ENCODE assay signal across 9 cellular contexts in the genomic region with DNA sequence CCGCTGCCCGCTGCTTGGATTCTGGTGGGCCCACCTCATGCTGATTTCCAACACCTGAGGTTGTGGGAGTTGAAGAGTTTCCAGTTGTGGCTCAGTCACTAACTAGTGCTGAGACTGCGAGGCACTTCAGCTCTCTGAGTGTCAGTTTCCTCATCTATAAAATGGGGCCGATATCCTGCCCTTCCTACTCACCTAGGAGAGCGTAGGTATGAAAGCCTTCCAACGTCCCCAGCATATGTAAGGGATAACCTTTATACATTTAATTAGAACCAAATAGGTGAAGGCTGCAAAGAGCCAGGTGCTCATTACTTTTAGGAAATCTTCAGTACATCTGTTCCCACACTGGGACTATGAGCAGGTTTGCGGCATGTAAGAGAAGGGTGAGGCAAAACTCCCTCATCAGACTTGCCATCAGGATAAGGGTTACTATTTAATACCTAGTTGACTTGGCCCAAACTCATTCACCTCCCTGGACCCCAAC. TPM values are rescaled to one million over a fixed set of nuclear protein-coding genes. Genes with fewer than 3 reads are reported as not detected.
DNase-seq lines count a peak whose midpoint lies in the region; ATAC-seq and TF ChIP-seq lines count a peak whose summit lies in the region.
"Had no signal": no experiment of that assay in that cellular context is flagged by ENCODE, and none has a peak within 500 bp of the region (broad histone marks: within the 10 kb centered on the region; RNA-seq: fewer than 3 reads in every experiment).

No MANE protein-coding gene starts in this region.

- H3K4me3 ChIP-seq in DND-41 (ENCODE audit: low read depth in 1 of 2, low read length in 2 of 2): peak overlapping the region; percentile 66 to 97
- peak overlapping the region; percentile 72 to 79 for H3K4me3 ChIP-seq in Panc1 (ENCODE audit: low read depth in 2 of 2, low read length in 2 of 2)
- peak overlapping the region; percentile 69 for H3K4me3 ChIP-seq in esophagus (ENCODE audit: low read depth in 1 of 2, low read length in 2 of 2)
- H3K4me3 ChIP-seq in trophoblast cell (ENCODE audit: low read depth, low read length): no peak overlapping the region

- in situ Hi-C loops in Panc1 (cut with HindIII; ENCODE audit: low pct_unique_long_range_greater_than_20kb, low sequenced_read_pairs): no loop called here

- peaks cover 14% of the 10 kb centered on the region; the same call in 1 of the 2 replicates for H4K20me1 ChIP-seq in DND-41 (ENCODE audit: insufficient read depth, low read length)

- peak overlapping the region; percentile 93 for H3K9ac ChIP-seq in DND-41 (ENCODE audit: low read depth, low read length)
- no peak overlapping the region for H3K9ac ChIP-seq in trophoblast cell (ENCODE audit: low read length)

- peak overlapping the region; percentile 90 for H4K8ac ChIP-seq in trophoblast cell (ENCODE audit: low read depth, low read length)

- peak overlapping the region; percentile 3 for H4K91ac ChIP-seq in trophoblast cell (ENCODE audit: low read depth, low read length)

- H3K4me2 ChIP-seq in DND-41 (ENCODE audit: insufficient read depth, low read length) (peak overlapping the region; percentile 89), trophoblast cell (ENCODE audit: low read length) (peak overlapping the region; percentile 98)

- H3K4me1 ChIP-seq in DND-41 (ENCODE audit: insufficient read depth, low read length) (peaks cover 40% of the 10 kb centered on the region), Panc1 (ENCODE audit: control insufficient read depth, insufficient read depth, low read length) (0 out of 2 replicates have a peak, but pooled peaks cover 2% of the 10 kb centered on the region), esophagus (ENCODE audit: control insufficient read depth in 2 of 2, insufficient read depth in 2 of 2, low read length in 1 of 2) (no peaks in the 10 kb centered on the region), trophoblast cell (ENCODE audit: control insufficient read depth in 1 of 2, insufficient read depth in 2 of 2, low read length in 2 of 2) (peaks cover 4 to 7% of the 10 kb centered on the region in 2 experiments)

- no peaks in the 10 kb centered on the region for H3K27me3 ChIP-seq in DND-41 (ENCODE audit: insufficient read depth, low read length, poor library complexity)
- no peaks in the 10 kb centered on the region for H3K27me3 ChIP-seq in Panc1 (ENCODE audit: control insufficient read depth, insufficient read depth, low read length)
- H3K27me3 ChIP-seq in esophagus (ENCODE audit: control insufficient read depth in 1 of 2, insufficient read depth in 2 of 2, low read length in 2 of 2): no peaks in the 10 kb centered on the region
- H3K27me3 ChIP-seq in trophoblast cell (ENCODE audit: insufficient read depth, low read length): no peaks in the 10 kb centered on the region

- H3K79me1 ChIP-seq in trophoblast cell (ENCODE audit: low read length): peaks cover 3% of the 10 kb centered on the region

- H4K12ac ChIP-seq in trophoblast cell (ENCODE audit: low read depth, low read length): peak overlapping the region; percentile 81

- no peak overlapping the region for H2BK120ac ChIP-seq in trophoblast cell (ENCODE audit: insufficient read depth, low read length, poor library complexity)

- CTCF ChIA-PET in Panc1 (lab: Charles Lee): no interaction called here

- no peak for ATAC-seq in DND-41 (ENCODE audit: insufficient read depth, low read depth)
- ATAC-seq in Panc1: no peak

- intact Hi-C loops in Panc1 (cut with micrococcal nuclease; ENCODE audit: unreplicated experiment): no loop called here

- POLR2A ChIA-PET in Panc1 (lab: Charles Lee): no interaction called here

- H2AK5ac ChIP-seq in trophoblast cell (ENCODE audit: low read length): no peak overlapping the region

- H3K18ac ChIP-seq in trophoblast cell (ENCODE audit: low read length): no peak overlapping the region

- H3K36me3 ChIP-seq in DND-41 (ENCODE audit: insufficient read depth, low read length) (peaks cover 36% of the 10 kb centered on the region), Panc1 (ENCODE audit: control insufficient read depth, insufficient read depth, low read length) (peaks cover 5% of the 10 kb centered on the region), esophagus (ENCODE audit: control insufficient read depth in 2 of 2, insufficient read depth in 2 of 2, low read length in 1 of 2) (no peaks in the 10 kb centered on the region), trophoblast cell (ENCODE audit: control insufficient read depth in 1 of 2, insufficient read depth in 2 of 2, low read length in 2 of 2) (no peaks in the 10 kb centered on the region)

- no peak overlapping the region for H3K14ac ChIP-seq in trophoblast cell (ENCODE audit: low read length)

- H3K79me2 ChIP-seq in DND-41 (ENCODE audit: insufficient read depth, low read length) (peaks cover 47% of the 10 kb centered on the region), trophoblast cell (ENCODE audit: control insufficient read depth, insufficient read depth, low read length, poor library complexity) (peaks cover 9% of the 10 kb centered on the region)

- H2BK5ac ChIP-seq in trophoblast cell (ENCODE audit: low read depth, low read length, poor library complexity): no peak overlapping the region

- H2AFZ ChIP-seq in DND-41 (ENCODE audit: low read depth, low read length): peak overlapping the region; percentile 88
- H2AFZ ChIP-seq in trophoblast cell (ENCODE audit: insufficient read depth, low read length, poor library complexity): no peak overlapping the region

- DNase-seq in DND-41 (no peak), Panc1 (ENCODE audit: low read depth, low spot score) (no peak), trophoblast cell (no peak), kidney glomerular epithelial cell (lab: John Stamatoyannopoulos, UW) (no peak), NCI-H2107 (lab: John Stamatoyannopoulos, UW) (no peak)
- DNase-seq in stimulated activated naive CD4-positive, alpha-beta T cell (lab: John Stamatoyannopoulos, UW): no peak
- no peak for DNase-seq in effector CD4-positive, alpha-beta T cell

- no peak overlapping the region for H3K4ac ChIP-seq in trophoblast cell (ENCODE audit: low read depth, low read length)

- TF ChIP-seq CTCF in DND-41 (IDR thresholded peaks at IDR 0.05; ENCODE audit: borderline replicate concordance, extremely low read depth, low read length, poor library complexity, severe bottlenecking): no peak
- no peak for TF ChIP-seq CTCF in Panc1 (IDR thresholded peaks at IDR 0.05)

- 60 to 69% methylated on average over 7 of the region's 7 CpGs for WGBS in esophagus, 2 donors
- no CpG with 5 or more reads among the region's 7 CpGs for WGBS in trophoblast cell (ENCODE audit: extremely low coverage, insufficient coverage, insufficient read length)

- H3K27ac ChIP-seq in DND-41 (ENCODE audit: low read length): peak overlapping the region; percentile 95
- peak overlapping the region; percentile 95 for H3K27ac ChIP-seq in Panc1 (ENCODE audit: low read length)
- H3K27ac ChIP-seq in esophagus (ENCODE audit: low read depth in 2 of 2, low read length in 1 of 2): no peak overlapping the region
- H3K27ac ChIP-seq in trophoblast cell (ENCODE audit: low read depth, low read length): no peak overlapping the region

- H3K9me3 ChIP-seq in DND-41 (ENCODE audit: insufficient read depth, low read length, severe bottlenecking): no peaks in the 10 kb centered on the region
- no peaks in the 10 kb centered on the region for H3K9me3 ChIP-seq in Panc1 (ENCODE audit: control insufficient read depth, insufficient read depth, low read depth, low read length)
- no peaks in the 10 kb centered on the region for H3K9me3 ChIP-seq in esophagus (ENCODE audit: control insufficient read depth in 2 of 2, insufficient read depth in 1 of 2, low read depth in 1 of 2, low read length in 1 of 2)
- no peaks in the 10 kb centered on the region for H3K9me3 ChIP-seq in trophoblast cell (ENCODE audit: insufficient read depth, low read depth, low read length)

- BruUV-seq in Panc1 (replicated peaks; lab: Mats Ljungman, UMichigan): no TSS peak

- H2BK12ac ChIP-seq in trophoblast cell (ENCODE audit: low read length): no peak overlapping the region

- H3K23ac ChIP-seq in trophoblast cell (ENCODE audit: low read length): no peak overlapping the region

RNA-seq across cellular contexts. Expression of a gene that starts 0.8 kb away (rescaled TPM):
- total RNA-seq in Panc1 (2021; ENCODE audit: unreplicated experiment): 31.3 TPM
- 12.2 TPM for polyA plus RNA-seq in Panc1 (2012; ENCODE audit: insufficient read length)
- polyA plus RNA-seq in esophagus: 1 to 10 TPM; 4.3 to 7.3 TPM
- polyA plus RNA-seq in trophoblast cell (2013): 11.4 and 12.1 TPM in 2 replicates

RNA-seq across cellular contexts. Expression of a gene that starts 19.7 kb away (rescaled TPM):
- 9.5 TPM for total RNA-seq in Panc1 (2021; ENCODE audit: unreplicated experiment)
- 18.2 TPM for polyA plus RNA-seq in Panc1 (2012; ENCODE audit: insufficient read length)
- under 1 TPM; 0.57 to 0.79 TPM for polyA plus RNA-seq in esophagus
- 0.35 and 0.37 TPM in 2 replicates for polyA plus RNA-seq in trophoblast cell (2013)

RNA-seq across cellular contexts. Expression of a gene that starts 33.1 kb away (rescaled TPM):
- total RNA-seq in Panc1 (2021; ENCODE audit: unreplicated experiment): not detected
- polyA plus RNA-seq in Panc1 (2012; ENCODE audit: insufficient read length): 0.79 TPM
- polyA plus RNA-seq in esophagus: under 1 TPM in 1 of 2 donors, not detected in 1; 0.08 TPM
- 0.04 TPM in 1 of 2 replicates, not detected in the other for polyA plus RNA-seq in trophoblast cell (2013)
- total RNA-seq: glomerular endothelial cell had no signal

RNA-seq across cellular contexts. Expression of a gene that starts 49.1 kb away (rescaled TPM):
- total RNA-seq in Panc1 (2021; ENCODE audit: unreplicated experiment): 98.0 TPM
- polyA plus RNA-seq in Panc1 (2012; ENCODE audit: insufficient read length): 63.8 TPM
- 10 to 100 TPM; 15.8 to 38.4 TPM for polyA plus RNA-seq in esophagus
- 51.3 and 52.9 TPM in 2 replicates for polyA plus RNA-seq in trophoblast cell (2013)

Comparison
In these comparisons a context has a peak if more than half of its experiments do, and no peak if none do; other contexts are left out.
1. H3K27ac ChIP-seq: peak in DND-41 (single experiment) and Panc1 (single experiment); none in esophagus (0 of 2) and trophoblast cell (single experiment).